In genomic region chr12:131004166-131004565, GRCh38 we compare ENCODE assay signal across 27 cellular contexts. TPM values are rescaled to one million over a fixed set of nuclear protein-coding genes. Genes with fewer than 3 reads are reported as not detected.
DNase-seq lines count a peak whose midpoint lies in the region; ATAC-seq and TF ChIP-seq lines count a peak whose summit lies in the region.
"Had no signal": no experiment of that assay in that cellular context is flagged by ENCODE, and none has a peak within 500 bp of the region (broad histone marks: within the 10 kb centered on the region; RNA-seq: fewer than 3 reads in every experiment).

No MANE protein-coding gene starts in this region.

- no peak overlapping the region for H3K27ac Mint-ChIP-seq in activated naive CD4-positive, alpha-beta T cell treated with anti-CD3 and anti-CD28 coated beads, Interleukin-2, amount 50 U/mL, for 24 hours
- no peak overlapping the region for H3K27ac Mint-ChIP-seq in activated naive CD4-positive, alpha-beta T cell treated with anti-CD3 and anti-CD28 coated beads, Interleukin-2, amount 50 U/mL, for 72 hours
- H3K27ac Mint-ChIP-seq in memory B cell, result no peak overlapping the region
- no peak overlapping the region for H3K27ac Mint-ChIP-seq in stimulated activated effector memory CD8-positive, alpha-beta T cell treated with anti-CD3 and anti-CD28 coated beads, Interleukin-12 subunit alpha, Interleukin-12 subunit beta, amount 100 ng/mL, for 72 hours
- H3K27ac Mint-ChIP-seq: CD8-positive, alpha-beta memory T cell; type B pancreatic cell had no signal

- no peaks in the 10 kb centered on the region for H3K27me3 Mint-ChIP-seq in activated naive CD4-positive, alpha-beta T cell treated with anti-CD3 and anti-CD28 coated beads, Interleukin-2, amount 50 U/mL, for 24 hours
- peaks cover 8% of the 10 kb centered on the region for H3K27me3 Mint-ChIP-seq in memory B cell

- no peaks in the 10 kb centered on the region for H3K36me3 Mint-ChIP-seq in activated naive CD4-positive, alpha-beta T cell treated with anti-CD3 and anti-CD28 coated beads, Interleukin-2, amount 50 U/mL, for 24 hours
- H3K36me3 Mint-ChIP-seq in activated naive CD4-positive, alpha-beta T cell treated with anti-CD3 and anti-CD28 coated beads, Interleukin-2, amount 50 U/mL, for 72 hours, result no peaks in the 10 kb centered on the region
- H3K36me3 Mint-ChIP-seq in memory B cell, result no peaks in the 10 kb centered on the region
- no peaks in the 10 kb centered on the region for H3K36me3 Mint-ChIP-seq in stimulated activated effector memory CD8-positive, alpha-beta T cell treated with anti-CD3 and anti-CD28 coated beads, Interleukin-12 subunit alpha, Interleukin-12 subunit beta, amount 100 ng/mL, for 72 hours
- H3K36me3 Mint-ChIP-seq: type B pancreatic cell had no signal

- no peak for TF ChIP-seq CTCF in GM20000 (IDR thresholded peaks at IDR 0.05; ENCODE audit: extremely low read depth, missing control alignments)

- peak overlapping the region; percentile 33 for H3K4me3 Mint-ChIP-seq in activated naive CD4-positive, alpha-beta T cell treated with anti-CD3 and anti-CD28 coated beads, Interleukin-2, amount 50 U/mL, for 24 hours
- H3K4me3 Mint-ChIP-seq in memory B cell, result peak overlapping the region; percentile 64
- peak overlapping the region; percentile 28 for H3K4me3 Mint-ChIP-seq in stimulated activated effector memory CD8-positive, alpha-beta T cell treated with anti-CD3 and anti-CD28 coated beads, Interleukin-12 subunit alpha, Interleukin-12 subunit beta, amount 100 ng/mL, for 72 hours
- H3K4me3 Mint-ChIP-seq: activated T-cell treated with anti-CD3 and anti-CD28 coated beads, Interleukin-2, amount 50 U/mL, for 4 hours had no signal

- H3K9me3 Mint-ChIP-seq in activated naive CD4-positive, alpha-beta T cell treated with anti-CD3 and anti-CD28 coated beads, Interleukin-2, amount 50 U/mL, for 24 hours, result no peaks in the 10 kb centered on the region
- no peaks in the 10 kb centered on the region for H3K9me3 Mint-ChIP-seq in activated naive CD4-positive, alpha-beta T cell treated with anti-CD3 and anti-CD28 coated beads, Interleukin-2, amount 50 U/mL, for 72 hours
- peaks cover 2% of the 10 kb centered on the region for H3K9me3 Mint-ChIP-seq in memory B cell
- H3K9me3 Mint-ChIP-seq in stimulated activated effector memory CD8-positive, alpha-beta T cell treated with anti-CD3 and anti-CD28 coated beads, Interleukin-12 subunit alpha, Interleukin-12 subunit beta, amount 100 ng/mL, for 72 hours, result no peaks in the 10 kb centered on the region
- H3K9me3 Mint-ChIP-seq: activated T-cell treated with anti-CD3 and anti-CD28 coated beads, Interleukin-2, amount 50 U/mL, for 4 hours; CD8-positive, alpha-beta memory T cell had no signal

- no peaks in the 10 kb centered on the region for H3K4me1 Mint-ChIP-seq in activated naive CD4-positive, alpha-beta T cell treated with anti-CD3 and anti-CD28 coated beads, Interleukin-2, amount 50 U/mL, for 24 hours
- peaks cover 2% of the 10 kb centered on the region for H3K4me1 Mint-ChIP-seq in memory B cell
- no peaks in the 10 kb centered on the region for H3K4me1 Mint-ChIP-seq in stimulated activated effector memory CD8-positive, alpha-beta T cell treated with anti-CD3 and anti-CD28 coated beads, Interleukin-12 subunit alpha, Interleukin-12 subunit beta, amount 100 ng/mL, for 72 hours
- H3K4me1 Mint-ChIP-seq: CD8-positive, alpha-beta memory T cell had no signal

- ATAC-seq in activated naive CD4-positive, alpha-beta T cell treated with anti-CD3 and anti-CD28 coated beads, Interleukin-2, amount 50 U/mL, for 72 hours, result no peak
- ATAC-seq in memory B cell (ENCODE audit: low read depth) (no peak), GM21360 (IDR thresholded peaks at IDR 0.05; ENCODE audit: unreplicated experiment) (no peak)
- no peak for ATAC-seq in stimulated activated effector memory CD8-positive, alpha-beta T cell treated with anti-CD3 and anti-CD28 coated beads, Interleukin-12 subunit alpha, Interleukin-12 subunit beta, amount 100 ng/mL, for 72 hours
- ATAC-seq: activated T-cell treated with anti-CD3 and anti-CD28 coated beads, Interleukin-2, amount 50 U/mL, for 4 hours; K562; left cardiac atrium; psoas muscle had no signal

- DNase-seq in activated naive CD4-positive, alpha-beta T cell treated with anti-CD3 and anti-CD28 coated beads, Interleukin-2, amount 50 U/mL, for 72 hours (ENCODE audit: low spot score in 2 of 2), result no peak
- DNase-seq in GM20000 (ENCODE audit: low spot score), result peak; percentile 39
- DNase-seq in memory B cell (ENCODE audit: low spot score in 2 of 2), result no peak
- no peak for DNase-seq in stimulated activated effector memory CD8-positive, alpha-beta T cell treated with anti-CD3 and anti-CD28 coated beads, Interleukin-12 subunit alpha, Interleukin-12 subunit beta, amount 100 ng/mL, for 72 hours (ENCODE audit: low spot score in 2 of 2)
- DNase-seq in activated CD4-positive, CD25-positive, alpha-beta regulatory T cell (lab: John Stamatoyannopoulos, UW), result no peak
- no peak for DNase-seq in NOMO-1 treated with dmso at 0.1 percent for 144 hours (lab: John Stamatoyannopoulos, UW; ENCODE audit: unreplicated experiment)
- DNase-seq: activated CD4-positive, alpha-beta T cell treated with anti-CD3 and anti-CD28 coated beads, Interleukin-2, amount 50 U/mL, for 1 hour; activated naive CD4-positive, alpha-beta T cell treated with Interleukin-2 at 50 U/mL for 16 hours; activated T-cell treated with anti-CD3 and anti-CD28 coated beads, Interleukin-2, amount 50 U/mL, for 4 hours; effector CD4-positive, alpha-beta T cell; left cardiac atrium; mammary epithelial cell; NCI-H1092; NCI-H1694 treated with DMSO at 0.1 percent for 48 hours; NCI-H446; NCI-H748 treated with DMSO at 0.1 percent for 48 hours; psoas muscle; SIG-M5; sigmoid colon; stimulated activated CD4-positive, alpha-beta T cell treated with anti-CD3 and anti-CD28 coated beads, Interleukin-4, amount 100 ng/mL, for 1 hour; T-helper 9 cell; WERI-Rb-1 had no signal

RNA-seq across cellular contexts. Expression of gene ADGRD1, which starts 50.5 kb away (rescaled TPM):
- under 1 TPM in 1 of 2 donors, not detected in 1; 0.70 TPM for total RNA-seq in activated naive CD4-positive, alpha-beta T cell treated with anti-CD3 and anti-CD28 coated beads, Interleukin-2, amount 50 U/mL, for 72 hours
- total RNA-seq: mammary epithelial cell had no signal
